In genomic region chr3:130960139-130960779, GRCh38 we compare ENCODE assay signal across 1 cellular context.
TF ChIP-seq lines count a peak whose summit lies in the region.

No MANE protein-coding gene starts in this region.

TF ChIP-seq in SK-N-SH, 30 proteins besides CTCF, POLR2A, EP300 and RAD21 (continued from another document):
- TF ChIP-seq YY1 (IDR thresholded peaks at IDR 0.05; ENCODE audit: low read depth) (no peak), SIN3A (IDR thresholded peaks at IDR 0.05; ENCODE audit: borderline replicate concordance, low read depth, low read length) (no peak), TCF12 (IDR thresholded peaks at IDR 0.05) (peak; percentile 94), USF2 (IDR thresholded peaks at IDR 0.05; ENCODE audit: borderline replicate concordance, low read depth, low read length) (no peak), RFX5 (IDR thresholded peaks at IDR 0.05; ENCODE audit: low read length) (no peak), CHD2 (IDR thresholded peaks at IDR 0.05; ENCODE audit: low read length, partially characterized antibody) (no peak), FOSL2 (IDR thresholded peaks at IDR 0.05; ENCODE audit: borderline replicate concordance, low read depth) (peak; percentile 62), PBX3 (IDR thresholded peaks at IDR 0.05) (peak; percentile 55; the same call in 1 of the 2 replicates)
TF ChIP-seq in SK-N-SH: peak in this region for 7.
